ENCODE assay signal across 16 cellular contexts in genomic region chr3:39191103-39191502, GRCh38. TPM values are rescaled to one million over a fixed set of nuclear protein-coding genes. Genes with fewer than 3 reads are reported as not detected.
DNase-seq lines count a peak whose midpoint lies in the region; ATAC-seq, FAIRE-seq and TF ChIP-seq lines count a peak whose summit lies in the region.
"Had no signal": no experiment of that assay in that cellular context is flagged by ENCODE, and none has a peak within 500 bp of the region (broad histone marks: within the 10 kb centered on the region; RNA-seq: fewer than 3 reads in every experiment).

No MANE protein-coding gene starts in this region.

- H3K4me1 ChIP-seq in heart right ventricle (peaks cover 9 to 51% (median 20%) of the 10 kb centered on the region in 9 donors), skeletal muscle tissue (ENCODE audit: control insufficient read depth in 3 of 3, insufficient read depth in 3 of 3, low read length in 3 of 3) (peaks cover 46 to 79% (median 68%) of the 10 kb centered on the region in 3 donors), pancreas (peaks cover 0 to 4% (median 0%) of the 10 kb centered on the region in 3 donors)
- H3K4me1 ChIP-seq: upper lobe of right lung had no signal

- no peaks in the 10 kb centered on the region for H3K27me3 ChIP-seq in heart right ventricle
- H3K27me3 ChIP-seq in skeletal muscle tissue (ENCODE audit: control insufficient read depth in 3 of 3, insufficient read depth in 3 of 3, low read length in 3 of 3): no peaks in the 10 kb centered on the region
- no peaks in the 10 kb centered on the region for H3K27me3 ChIP-seq in pancreas
- H3K27me3 ChIP-seq: sigmoid colon, upper lobe of right lung had no signal

- H3K4me3 ChIP-seq in heart right ventricle: peak overlapping the region; percentile 39 to 68 (median 55)
- peak overlapping the region; percentile 79 to 93 (median 91) for H3K4me3 ChIP-seq in skeletal muscle tissue (ENCODE audit: low read length in 3 of 3)
- no peak overlapping the region for H3K4me3 ChIP-seq in pancreas
- no peak overlapping the region for H3K4me3 ChIP-seq in foreskin fibroblast (ENCODE audit: low read depth in 1 of 2, low read length in 2 of 2)
- H3K4me3 ChIP-seq: sigmoid colon, upper lobe of right lung had no signal

- intact Hi-C loops in Right ventricle myocardium inferior (cut with DNase I): loop anchor here (5.0 kb wide), 2 partner anchors 64 to 191 kb away; partner anchors contain the start of gene SLC25A38
- intact Hi-C loops in cardiac septum (cut with DNase I): loop anchor here (5.0 kb wide), 2 partner anchors 71 to 96 kb away; no protein-coding TSS in a partner anchor
- intact Hi-C loops in heart right ventricle (cut with DNase I): loop anchor here in 5 of 10 donors (2.0 to 5.0 kb wide), 4 partner anchors 64 to 98 kb away; no protein-coding TSS in a partner anchor
- intact Hi-C loops in pancreas (cut with DNase I): loop anchor here in 1 of 3 donors (5.0 kb wide), 1 partner anchor 96 kb away; no protein-coding TSS in a partner anchor

- 37 to 57% methylated on average over 1 of the region's 1 CpG for WGBS in heart right ventricle, 2 donors
- WGBS in pancreas, 2 donors: 81 to 92% methylated on average over 1 of the region's 1 CpG

- no peak for FAIRE-seq in pancreas (lab: Jason Lieb, UNC)

- peak overlapping the region; percentile 95 to 99 (median 99) for H3K9ac ChIP-seq in skeletal muscle tissue (ENCODE audit: low read depth in 1 of 3, low read length in 3 of 3)

- ATAC-seq in Right ventricle myocardium inferior: peak; percentile 31
- ATAC-seq in heart right ventricle: peak in 1 of 8 donors; percentile 26
- no peak for ATAC-seq in pancreas
- ATAC-seq in GM21390 (IDR thresholded peaks at IDR 0.05; ENCODE audit: unreplicated experiment): no peak
- ATAC-seq: activated naive CD4-positive, alpha-beta T cell treated with anti-CD3 and anti-CD28 coated beads, Interleukin-2, amount 50 U/mL, for 72 hours; PC-3; upper lobe of right lung had no signal

- TF ChIP-seq CTCF in heart right ventricle (IDR thresholded peaks at IDR 0.05): peak in 1 of 9 donors; percentile 6
- TF ChIP-seq CTCF in pancreas (IDR thresholded peaks at IDR 0.05): no peak
- no peak for TF ChIP-seq CTCF in foreskin fibroblast (IDR thresholded peaks at IDR 0.05; ENCODE audit: low read depth, low read length)

- H3K9me3 ChIP-seq in heart right ventricle: no peaks in the 10 kb centered on the region
- no peaks in the 10 kb centered on the region for H3K9me3 ChIP-seq in skeletal muscle tissue (ENCODE audit: control insufficient read depth in 3 of 3, low read length in 3 of 3)
- no peaks in the 10 kb centered on the region for H3K9me3 ChIP-seq in pancreas
- H3K9me3 ChIP-seq: sigmoid colon, upper lobe of right lung had no signal

- peaks cover 0 to 32% (median 0%) of the 10 kb centered on the region in 9 donors for H3K36me3 ChIP-seq in heart right ventricle
- H3K36me3 ChIP-seq in skeletal muscle tissue (ENCODE audit: control insufficient read depth in 3 of 3, insufficient read depth in 3 of 3, low read length in 3 of 3): peaks cover 18 to 41% (median 28%) of the 10 kb centered on the region in 3 donors
- H3K36me3 ChIP-seq in pancreas: no peaks in the 10 kb centered on the region
- H3K36me3 ChIP-seq: sigmoid colon, upper lobe of right lung had no signal

- DNase-seq in Right ventricle myocardium inferior (ENCODE audit: missing footprints) (no peak), cardiac septum (ENCODE audit: low spot score) (no peak), NCI-H69 (lab: John Stamatoyannopoulos, UW) (peak; percentile 40), heart right ventricle (no peak), pancreas (no peak), foreskin fibroblast (no peak)
- DNase-seq: caudate nucleus; NCI-H146; PC-3; sigmoid colon; stimulated activated CD4-positive, alpha-beta T cell treated with anti-CD3 and anti-CD28 coated beads, Interleukin-4, amount 100 ng/mL, for 24 hours; upper lobe of right lung had no signal

- H3K27ac ChIP-seq in heart right ventricle (peak overlapping the region; percentile 70 to 98 (median 90)), skeletal muscle tissue (ENCODE audit: low read depth, low read length) (peak overlapping the region; percentile 100), pancreas (no peak overlapping the region)
- H3K27ac ChIP-seq: sigmoid colon, upper lobe of right lung had no signal

RNA-seq across cellular contexts. Expression of gene XIRP1, which starts 1.3 kb away (rescaled TPM):
- total RNA-seq in Right ventricle myocardium inferior: 317 TPM
- 1,123 TPM for total RNA-seq in cardiac septum
- total RNA-seq in heart right ventricle: 1,000 to 10,000 TPM in 2 of 10 donors, 100 to 1,000 TPM in 8; 277 to 1,691 (median 608) TPM
- 100 to 1,000 TPM; 404 to 586 TPM for polyA plus RNA-seq in heart right ventricle
- 30.8 TPM for total RNA-seq in skeletal muscle tissue
- under 1 TPM in 2 of 6 donors, not detected in 4; 0.09 to 0.43 TPM for total RNA-seq in pancreas
- under 1 TPM; 0.08 to 0.14 TPM for polyA plus RNA-seq in pancreas
- total RNA-seq: lung microvascular endothelial cell, PC-3, upper lobe of right lung had no signal

RNA-seq across cellular contexts. Expression of gene CSRNP1, which starts 37.7 kb away (rescaled TPM):
- total RNA-seq in Right ventricle myocardium inferior (12.9 TPM), cardiac septum (11.5 TPM), heart right ventricle (10 to 100 TPM in 9 of 10 donors, 1 to 10 TPM in 1; 7.4 to 46.3 (median 17.7) TPM), skeletal muscle tissue (8.9 TPM), pancreas (10 to 100 TPM in 5 of 6 donors, 1 to 10 TPM in 1; 9.0 to 29.2 (median 13.4) TPM)
- polyA plus RNA-seq in heart right ventricle (10 to 100 TPM; 14.1 to 28.1 TPM), pancreas (10 to 100 TPM; 20.3 to 31.4 TPM)

Comparison
In these comparisons a context has a peak if more than half of its experiments do, and no peak if none do; other contexts are left out.
1. H3K27ac ChIP-seq: peak in heart right ventricle (10 of 10) and skeletal muscle tissue (single experiment); none in pancreas (0 of 4).
2. H3K4me3 ChIP-seq: peak in heart right ventricle (10 of 10) and skeletal muscle tissue (3 of 3); none in pancreas (0 of 4) and foreskin fibroblast (0 of 2).
3. RNA of gene XIRP1, which starts 1.3 kb away (total RNA-seq): 1,123 TPM in cardiac septum (single experiment), 277 to 1,691 TPM in heart right ventricle, 317 TPM in Right ventricle myocardium inferior (single experiment) and 30.8 TPM in skeletal muscle tissue (single experiment); 0.09 to 0.43 TPM in pancreas; every median in the first group is over 10 times any median in the second.